Comparison of ENCODE assay signal across 1 cellular context in the genomic region with DNA sequence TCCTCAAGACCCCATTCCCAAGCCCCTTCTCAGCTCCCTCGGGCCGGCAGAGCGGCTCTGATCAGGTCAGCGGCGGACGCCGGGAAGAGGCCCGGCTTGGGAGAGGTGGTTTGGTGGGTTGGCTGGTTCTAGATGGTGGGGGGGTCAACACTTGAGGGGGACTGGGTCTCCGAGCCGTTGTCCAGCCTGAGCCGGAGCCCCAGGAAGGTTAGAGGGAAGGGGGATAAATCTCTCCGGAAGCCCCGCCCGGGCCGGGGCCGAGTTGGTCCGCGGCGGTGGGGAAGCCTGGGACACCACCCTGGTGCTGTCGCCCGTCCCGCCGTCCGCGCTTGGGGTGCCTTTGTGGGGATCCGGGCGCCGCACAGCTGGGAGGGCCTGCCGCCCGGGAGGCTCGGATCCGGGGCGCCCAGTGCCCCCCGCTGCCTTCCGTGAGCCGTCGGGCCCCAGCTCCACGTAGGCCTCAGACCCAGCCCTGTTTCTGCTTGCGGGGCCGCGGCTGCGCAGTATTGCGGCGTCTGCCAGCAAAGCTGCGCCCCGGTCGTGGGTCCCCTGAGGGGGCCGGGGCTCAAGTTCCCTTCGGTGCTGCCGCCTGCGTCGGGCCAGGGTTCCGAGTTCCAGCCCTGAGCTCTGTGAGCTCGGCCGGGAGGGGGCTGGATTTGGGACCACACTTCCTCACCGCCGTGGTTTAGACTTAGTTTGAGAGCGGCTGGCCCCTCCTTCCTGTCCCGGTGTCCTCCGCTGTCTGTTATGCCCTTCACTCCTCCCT.
TF ChIP-seq lines count a peak whose summit lies in the region.

No MANE protein-coding gene starts in this region.

TF ChIP-seq in SK-N-SH, 30 proteins besides CTCF, POLR2A, EP300 and RAD21 (continued from another document):
- TF ChIP-seq, protein P1, sequence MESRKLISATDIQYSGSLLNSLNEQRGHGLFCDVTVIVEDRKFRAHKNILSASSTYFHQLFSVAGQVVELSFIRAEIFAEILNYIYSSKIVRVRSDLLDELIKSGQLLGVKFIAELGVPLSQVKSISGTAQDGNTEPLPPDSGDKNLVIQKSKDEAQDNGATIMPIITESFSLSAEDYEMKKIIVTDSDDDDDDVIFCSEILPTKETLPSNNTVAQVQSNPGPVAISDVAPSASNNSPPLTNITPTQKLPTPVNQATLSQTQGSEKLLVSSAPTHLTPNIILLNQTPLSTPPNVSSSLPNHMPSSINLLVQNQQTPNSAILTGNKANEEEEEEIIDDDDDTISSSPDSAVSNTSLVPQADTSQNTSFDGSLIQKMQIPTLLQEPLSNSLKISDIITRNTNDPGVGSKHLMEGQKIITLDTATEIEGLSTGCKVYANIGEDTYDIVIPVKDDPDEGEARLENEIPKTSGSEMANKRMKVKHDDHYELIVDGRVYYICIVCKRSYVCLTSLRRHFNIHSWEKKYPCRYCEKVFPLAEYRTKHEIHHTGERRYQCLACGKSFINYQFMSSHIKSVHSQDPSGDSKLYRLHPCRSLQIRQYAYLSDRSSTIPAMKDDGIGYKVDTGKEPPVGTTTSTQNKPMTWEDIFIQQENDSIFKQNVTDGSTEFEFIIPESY (IDR thresholded peaks at IDR 0.05; ENCODE audit: borderline replicate concordance, low read depth) = no peak
- TF ChIP-seq TAF1 (IDR thresholded peaks at IDR 0.05; ENCODE audit: borderline replicate concordance, low read depth, low read length) (peak; percentile 53; the same call in 1 of the 2 replicates), RXRA (IDR thresholded peaks at IDR 0.05; ENCODE audit: borderline replicate concordance, low read depth) (no peak), FOXJ3 (CRISPR knock-in tag; IDR thresholded peaks at IDR 0.05) (0 out of 2 replicates have a peak, but pooled peaks have one; percentile 40), TEAD4 (IDR thresholded peaks at IDR 0.05; ENCODE audit: borderline replicate concordance, insufficient read depth) (no peak), EZH2phosphoT487 (IDR thresholded peaks at IDR 0.05; ENCODE audit: borderline replicate concordance, low read depth) (no peak), ELF1 (IDR thresholded peaks at IDR 0.05) (peak; percentile 2; the same call in 1 of the 2 replicates), SMC3 (IDR thresholded peaks at IDR 0.05; ENCODE audit: low read depth, low read length) (no peak), MXI1 (IDR thresholded peaks at IDR 0.05; ENCODE audit: low read depth, low read length) (no peak), TCF12 (IDR thresholded peaks at IDR 0.05) (peak; percentile 2; the same call in 1 of the 2 replicates), FOXM1 (IDR thresholded peaks at IDR 0.05; ENCODE audit: low read depth) (no peak), CHD2 (IDR thresholded peaks at IDR 0.05; ENCODE audit: low read length, partially characterized antibody) (no peak), YY1 (IDR thresholded peaks at IDR 0.05; ENCODE audit: low read depth) (no peak), RFX5 (IDR thresholded peaks at IDR 0.05; ENCODE audit: low read length) (no peak), MEF2A (IDR thresholded peaks at IDR 0.05; ENCODE audit: borderline replicate concordance, low read depth) (no peak), RCOR1 (IDR thresholded peaks at IDR 0.05; ENCODE audit: low read length) (no peak), POLR2AphosphoS5 (IDR thresholded peaks at IDR 0.05; ENCODE audit: low read depth, low read length) (no peak; the same call in 1 of the 2 replicates)
- TF ChIP-seq, protein P2, sequence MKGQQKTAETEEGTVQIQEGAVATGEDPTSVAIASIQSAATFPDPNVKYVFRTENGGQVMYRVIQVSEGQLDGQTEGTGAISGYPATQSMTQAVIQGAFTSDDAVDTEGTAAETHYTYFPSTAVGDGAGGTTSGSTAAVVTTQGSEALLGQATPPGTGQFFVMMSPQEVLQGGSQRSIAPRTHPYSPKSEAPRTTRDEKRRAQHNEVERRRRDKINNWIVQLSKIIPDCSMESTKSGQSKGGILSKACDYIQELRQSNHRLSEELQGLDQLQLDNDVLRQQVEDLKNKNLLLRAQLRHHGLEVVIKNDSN (IDR thresholded peaks at IDR 0.05; ENCODE audit: borderline replicate concordance, low read depth) = no peak
- TF ChIP-seq, protein P3, sequence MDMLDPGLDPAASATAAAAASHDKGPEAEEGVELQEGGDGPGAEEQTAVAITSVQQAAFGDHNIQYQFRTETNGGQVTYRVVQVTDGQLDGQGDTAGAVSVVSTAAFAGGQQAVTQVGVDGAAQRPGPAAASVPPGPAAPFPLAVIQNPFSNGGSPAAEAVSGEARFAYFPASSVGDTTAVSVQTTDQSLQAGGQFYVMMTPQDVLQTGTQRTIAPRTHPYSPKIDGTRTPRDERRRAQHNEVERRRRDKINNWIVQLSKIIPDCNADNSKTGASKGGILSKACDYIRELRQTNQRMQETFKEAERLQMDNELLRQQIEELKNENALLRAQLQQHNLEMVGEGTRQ (IDR thresholded peaks at IDR 0.05; ENCODE audit: borderline replicate concordance, low read depth, low read length) = no peak
- TF ChIP-seq, protein P4, sequence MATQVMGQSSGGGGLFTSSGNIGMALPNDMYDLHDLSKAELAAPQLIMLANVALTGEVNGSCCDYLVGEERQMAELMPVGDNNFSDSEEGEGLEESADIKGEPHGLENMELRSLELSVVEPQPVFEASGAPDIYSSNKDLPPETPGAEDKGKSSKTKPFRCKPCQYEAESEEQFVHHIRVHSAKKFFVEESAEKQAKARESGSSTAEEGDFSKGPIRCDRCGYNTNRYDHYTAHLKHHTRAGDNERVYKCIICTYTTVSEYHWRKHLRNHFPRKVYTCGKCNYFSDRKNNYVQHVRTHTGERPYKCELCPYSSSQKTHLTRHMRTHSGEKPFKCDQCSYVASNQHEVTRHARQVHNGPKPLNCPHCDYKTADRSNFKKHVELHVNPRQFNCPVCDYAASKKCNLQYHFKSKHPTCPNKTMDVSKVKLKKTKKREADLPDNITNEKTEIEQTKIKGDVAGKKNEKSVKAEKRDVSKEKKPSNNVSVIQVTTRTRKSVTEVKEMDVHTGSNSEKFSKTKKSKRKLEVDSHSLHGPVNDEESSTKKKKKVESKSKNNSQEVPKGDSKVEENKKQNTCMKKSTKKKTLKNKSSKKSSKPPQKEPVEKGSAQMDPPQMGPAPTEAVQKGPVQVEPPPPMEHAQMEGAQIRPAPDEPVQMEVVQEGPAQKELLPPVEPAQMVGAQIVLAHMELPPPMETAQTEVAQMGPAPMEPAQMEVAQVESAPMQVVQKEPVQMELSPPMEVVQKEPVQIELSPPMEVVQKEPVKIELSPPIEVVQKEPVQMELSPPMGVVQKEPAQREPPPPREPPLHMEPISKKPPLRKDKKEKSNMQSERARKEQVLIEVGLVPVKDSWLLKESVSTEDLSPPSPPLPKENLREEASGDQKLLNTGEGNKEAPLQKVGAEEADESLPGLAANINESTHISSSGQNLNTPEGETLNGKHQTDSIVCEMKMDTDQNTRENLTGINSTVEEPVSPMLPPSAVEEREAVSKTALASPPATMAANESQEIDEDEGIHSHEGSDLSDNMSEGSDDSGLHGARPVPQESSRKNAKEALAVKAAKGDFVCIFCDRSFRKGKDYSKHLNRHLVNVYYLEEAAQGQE (IDR thresholded peaks at IDR 0.05; ENCODE audit: low read depth, low read length) = no peak
